Comparison of ENCODE assay signal across 1 cellular context in the genomic region with DNA sequence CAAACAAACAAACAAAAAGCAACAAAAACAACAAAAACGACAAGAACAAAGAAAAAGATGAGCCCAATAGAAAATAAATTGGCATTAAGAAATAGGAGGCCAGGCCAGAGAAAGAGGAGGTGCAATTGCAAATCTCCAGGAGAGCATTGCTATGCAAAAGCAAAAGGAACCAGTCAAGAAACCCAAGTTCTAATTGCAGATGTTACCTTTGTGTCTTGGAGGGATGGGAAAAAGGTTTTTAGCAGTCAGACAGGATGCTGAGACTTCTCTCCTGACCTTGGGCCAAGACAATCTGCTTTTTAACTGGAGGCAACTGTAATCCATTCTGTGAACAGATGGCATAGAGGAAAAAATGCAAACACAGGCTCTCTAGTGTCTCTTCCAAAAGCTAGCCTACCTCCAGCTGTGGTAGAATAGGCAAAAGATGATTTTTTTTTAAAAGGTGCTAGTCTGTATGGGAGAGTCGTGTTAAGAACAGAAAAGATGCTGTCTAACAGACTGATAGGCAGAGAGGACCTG.
TF ChIP-seq lines count a peak whose summit lies in the region.

No MANE protein-coding gene starts in this region.

TF ChIP-seq in H1, 55 proteins besides CTCF, POLR2A, EP300 and RAD21:
- TF ChIP-seq TCF12 (IDR thresholded peaks at IDR 0.05; ENCODE audit: low read depth, low read length) (no peak), TEAD4 (IDR thresholded peaks at IDR 0.05; ENCODE audit: low read depth, low read length) (no peak), SRF (IDR thresholded peaks at IDR 0.05; ENCODE audit: low read depth, low read length) (no peak), SIX5 (IDR thresholded peaks at IDR 0.05; ENCODE audit: low read depth, low read length) (no peak), SP4 (IDR thresholded peaks at IDR 0.05; ENCODE audit: low read length) (no peak), RXRA (IDR thresholded peaks at IDR 0.05; ENCODE audit: insufficient read depth, low read depth, low read length) (no peak), SIN3A (conservative IDR thresholded peaks at IDR 0.05 in 1 of 2, IDR thresholded peaks at IDR 0.05 in 1 of 2; ENCODE audit: low read depth in 1 of 2, low read length in 2 of 2) (no peak), BRCA1 (IDR thresholded peaks at IDR 0.05; ENCODE audit: low read depth, low read length) (no peak), HDAC6 (IDR thresholded peaks at IDR 0.05; ENCODE audit: low read depth, low read length) (no peak), ZNF274 (IDR thresholded peaks at IDR 0.05; ENCODE audit: borderline replicate concordance, extremely low read depth, low read length) (no peak), TAF1 (IDR thresholded peaks at IDR 0.05; ENCODE audit: low read depth, low read length) (no peak), KDM4A (IDR thresholded peaks at IDR 0.05; ENCODE audit: low read depth, low read length, severe bottlenecking) (no peak)
- TF ChIP-seq, protein P1, sequence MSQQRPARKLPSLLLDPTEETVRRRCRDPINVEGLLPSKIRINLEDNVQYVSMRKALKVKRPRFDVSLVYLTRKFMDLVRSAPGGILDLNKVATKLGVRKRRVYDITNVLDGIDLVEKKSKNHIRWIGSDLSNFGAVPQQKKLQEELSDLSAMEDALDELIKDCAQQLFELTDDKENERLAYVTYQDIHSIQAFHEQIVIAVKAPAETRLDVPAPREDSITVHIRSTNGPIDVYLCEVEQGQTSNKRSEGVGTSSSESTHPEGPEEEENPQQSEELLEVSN (IDR thresholded peaks at IDR 0.05), result no peak
- TF ChIP-seq, protein P2, sequence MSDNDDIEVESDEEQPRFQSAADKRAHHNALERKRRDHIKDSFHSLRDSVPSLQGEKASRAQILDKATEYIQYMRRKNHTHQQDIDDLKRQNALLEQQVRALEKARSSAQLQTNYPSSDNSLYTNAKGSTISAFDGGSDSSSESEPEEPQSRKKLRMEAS (IDR thresholded peaks at IDR 0.05), result no peak
- TF ChIP-seq, protein P3, sequence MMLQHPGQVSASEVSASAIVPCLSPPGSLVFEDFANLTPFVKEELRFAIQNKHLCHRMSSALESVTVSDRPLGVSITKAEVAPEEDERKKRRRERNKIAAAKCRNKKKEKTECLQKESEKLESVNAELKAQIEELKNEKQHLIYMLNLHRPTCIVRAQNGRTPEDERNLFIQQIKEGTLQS (IDR thresholded peaks at IDR 0.05; ENCODE audit: insufficient read depth, low read depth, low read length), result no peak
- TF ChIP-seq, protein P4, sequence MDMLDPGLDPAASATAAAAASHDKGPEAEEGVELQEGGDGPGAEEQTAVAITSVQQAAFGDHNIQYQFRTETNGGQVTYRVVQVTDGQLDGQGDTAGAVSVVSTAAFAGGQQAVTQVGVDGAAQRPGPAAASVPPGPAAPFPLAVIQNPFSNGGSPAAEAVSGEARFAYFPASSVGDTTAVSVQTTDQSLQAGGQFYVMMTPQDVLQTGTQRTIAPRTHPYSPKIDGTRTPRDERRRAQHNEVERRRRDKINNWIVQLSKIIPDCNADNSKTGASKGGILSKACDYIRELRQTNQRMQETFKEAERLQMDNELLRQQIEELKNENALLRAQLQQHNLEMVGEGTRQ (IDR thresholded peaks at IDR 0.05; ENCODE audit: low read length), result no peak
